In the genomic region with DNA sequence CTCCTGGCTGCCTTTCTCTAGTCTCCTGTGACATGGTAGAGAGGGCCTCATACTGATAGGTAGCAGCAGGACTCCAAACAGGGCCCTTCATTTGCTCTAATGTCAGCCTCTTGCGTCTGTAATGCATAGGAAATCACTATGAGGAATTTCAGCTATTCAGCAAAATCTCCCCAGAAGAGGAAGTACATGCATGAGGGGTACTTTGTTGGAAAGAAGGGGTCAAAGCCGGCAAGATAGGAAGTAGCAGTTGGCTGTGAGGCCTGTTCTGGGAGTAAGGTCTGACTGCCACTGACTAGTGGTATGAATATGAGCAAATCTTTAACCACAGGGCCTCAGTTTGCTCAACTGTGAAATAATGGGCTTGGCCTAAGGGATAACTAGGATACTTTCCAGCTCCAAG, we compare ENCODE assay signal across 13 cellular contexts.
DNase-seq lines count a peak whose midpoint lies in the region; ATAC-seq and TF ChIP-seq lines count a peak whose summit lies in the region.
"Had no signal": no experiment of that assay in that cellular context is flagged by ENCODE, and none has a peak within 500 bp of the region (broad histone marks: within the 10 kb centered on the region; RNA-seq: fewer than 3 reads in every experiment).

No MANE protein-coding gene starts in this region.

- no peaks in the 10 kb centered on the region for H3F3A ChIP-seq in GM23338 (replicated peaks; ENCODE audit: low read depth)

- peaks cover 2% of the 10 kb centered on the region for H3K27me3 Mint-ChIP-seq in GM23338 (ENCODE audit: insufficient read depth, low read depth, poor library complexity)
- no peaks in the 10 kb centered on the region for H3K27me3 Mint-ChIP-seq in dendritic cell treated with granulocyte-macrophage colony-stimulating factor and Interleukin-4, amounts not matched to agents 40 ng/mL and 50 ng/mL, for 4 days
- H3K27me3 Mint-ChIP-seq in osteocyte (ENCODE audit: unreplicated experiment): no peaks in the 10 kb centered on the region
- H3K27me3 Mint-ChIP-seq: CD4-positive, alpha-beta memory T cell had no signal

- H3K9me3 ChIP-seq in testis: no peaks in the 10 kb centered on the region
- H3K9me3 ChIP-seq: adrenal gland, tibial artery had no signal

- in situ Hi-C loops in KBM-7 (cut with MboI; ENCODE audit: low pct_unique_long_range_greater_than_20kb, low sequenced_read_pairs): no loop called here

- H2AFZ ChIP-seq in GM23338: no peak overlapping the region

- H3K27me3 ChIP-seq in GM23338 (ENCODE audit: insufficient read depth): no peaks in the 10 kb centered on the region
- H3K27me3 ChIP-seq in testis: no peaks in the 10 kb centered on the region
- H3K27me3 ChIP-seq: adrenal gland, spleen, tibial artery had no signal

- H3K9me3 Mint-ChIP-seq in GM23338: no peaks in the 10 kb centered on the region
- H3K9me3 Mint-ChIP-seq in dendritic cell treated with granulocyte-macrophage colony-stimulating factor and Interleukin-4, amounts not matched to agents 40 ng/mL and 50 ng/mL, for 4 days: no peaks in the 10 kb centered on the region
- H3K9me3 Mint-ChIP-seq in osteocyte (ENCODE audit: unreplicated experiment): no peaks in the 10 kb centered on the region

- H3K4me1 Mint-ChIP-seq in GM23338: peaks cover 11% of the 10 kb centered on the region; the same call in 2 of the 3 replicates
- peaks cover 25% of the 10 kb centered on the region for H3K4me1 Mint-ChIP-seq in dendritic cell treated with granulocyte-macrophage colony-stimulating factor and Interleukin-4, amounts not matched to agents 40 ng/mL and 50 ng/mL, for 4 days (ENCODE audit: low read depth)
- H3K4me1 Mint-ChIP-seq in osteocyte (ENCODE audit: unreplicated experiment): peaks cover 20% of the 10 kb centered on the region

- no peaks in the 10 kb centered on the region for H4K20me1 ChIP-seq in GM23338 (replicated peaks; ENCODE audit: insufficient read depth)

- H3K4me3 ChIP-seq in GM23338 (no peak overlapping the region), testis (no peak overlapping the region)
- H3K4me3 ChIP-seq: adrenal gland, spleen, tibial artery had no signal

- H3K4me3 Mint-ChIP-seq in GM23338 (no peak overlapping the region), osteocyte (ENCODE audit: unreplicated experiment) (no peak overlapping the region)
- H3K4me3 Mint-ChIP-seq in dendritic cell treated with granulocyte-macrophage colony-stimulating factor and Interleukin-4, amounts not matched to agents 40 ng/mL and 50 ng/mL, for 4 days: no peak overlapping the region
- H3K4me3 Mint-ChIP-seq: CD4-positive, alpha-beta memory T cell had no signal

- intact Hi-C loops in dendritic cell treated with granulocyte-macrophage colony-stimulating factor and Interleukin-4, amounts not matched to agents 40 ng/mL and 50 ng/mL, for 4 days (cut with micrococcal nuclease): no loop called here
- intact Hi-C loops in testis (cut with DNase I; ENCODE audit: low total_unique reads): no loop called here

- no peak overlapping the region for H3K4me2 ChIP-seq in GM23338

- no peak for TF ChIP-seq POLR2A in testis (IDR thresholded peaks at IDR 0.05)

- peak overlapping the region; percentile 72 for H3K27ac Mint-ChIP-seq in GM23338
- peak overlapping the region; percentile 78 for H3K27ac Mint-ChIP-seq in dendritic cell treated with granulocyte-macrophage colony-stimulating factor and Interleukin-4, amounts not matched to agents 40 ng/mL and 50 ng/mL, for 4 days
- peak overlapping the region; percentile 13 for H3K27ac Mint-ChIP-seq in osteocyte (ENCODE audit: unreplicated experiment)

- H3K27ac ChIP-seq in GM23338 (ENCODE audit: low read depth) (no peak overlapping the region), testis (no peak overlapping the region)
- H3K27ac ChIP-seq: adrenal gland, tibial artery had no signal

- H3K79me2 ChIP-seq in GM23338 (replicated peaks; ENCODE audit: insufficient read depth): no peaks in the 10 kb centered on the region

- 60 to 73% methylated on average over 2 of the region's 2 CpGs for WGBS in testis, 2 donors

- H3K4me1 ChIP-seq in GM23338 (ENCODE audit: insufficient read depth) (peaks cover 7% of the 10 kb centered on the region; the same call in 1 of the 2 replicates), testis (peaks cover 11% of the 10 kb centered on the region)

- ATAC-seq in GM23338: peak; percentile 82
- no peak for ATAC-seq in HG03159 (IDR thresholded peaks at IDR 0.05; ENCODE audit: unreplicated experiment)

- DNase-seq in GM23338 (ENCODE audit: low spot score) (peak; percentile 32), KBM-7 (peak; percentile 65), osteocyte (ENCODE audit: extremely low spot score, unreplicated experiment) (no peak), dedifferentiated amniotic fluid mesenchymal stem cell (ENCODE audit: extremely low spot score) (no peak), testis (no peak)
- DNase-seq: activated T-cell treated with anti-CD3 and anti-CD28 coated beads, Interleukin-2, amount 50 U/mL, for 48 hours; adrenal gland; CD4-positive, alpha-beta memory T cell; NCI-H2029 treated with DMSO at 0.1 percent for 48 hours; spleen; tibial artery had no signal

- H3K9me2 ChIP-seq in GM23338 (ENCODE audit: insufficient read depth): no peaks in the 10 kb centered on the region; the same call in 1 of the 2 replicates

- H3K36me3 ChIP-seq in GM23338 (ENCODE audit: insufficient read depth) (no peaks in the 10 kb centered on the region), testis (ENCODE audit: low read depth, missing control alignments) (no peaks in the 10 kb centered on the region)
- H3K36me3 ChIP-seq: adrenal gland, spleen, tibial artery had no signal

- TF ChIP-seq CTCF in GM23338 (conservative IDR thresholded peaks at IDR 0.05; ENCODE audit: low read depth in 2 of 2) (no peak), osteocyte (IDR thresholded peaks at IDR 0.05) (no peak), testis (IDR thresholded peaks at IDR 0.05) (no peak)

- H3K36me3 Mint-ChIP-seq in GM23338 (ENCODE audit: low read depth): no peaks in the 10 kb centered on the region
- peaks cover 48% of the 10 kb centered on the region for H3K36me3 Mint-ChIP-seq in dendritic cell treated with granulocyte-macrophage colony-stimulating factor and Interleukin-4, amounts not matched to agents 40 ng/mL and 50 ng/mL, for 4 days (ENCODE audit: low read depth)
- peaks cover 4% of the 10 kb centered on the region for H3K36me3 Mint-ChIP-seq in osteocyte (ENCODE audit: unreplicated experiment)

TF ChIP-seq in GM23338, 12 proteins besides CTCF, POLR2A, EP300 and RAD21 (continues in another document):
- TF ChIP-seq EZH2phosphoT487 (IDR thresholded peaks at IDR 0.05; ENCODE audit: unreplicated experiment): no peak
- TF ChIP-seq STAT1 (IDR thresholded peaks at IDR 0.05; ENCODE audit: unreplicated experiment): no peak
- no peak for TF ChIP-seq JUNB (IDR thresholded peaks at IDR 0.05; ENCODE audit: unreplicated experiment)
- TF ChIP-seq NANOG (IDR thresholded peaks at IDR 0.05; ENCODE audit: borderline replicate concordance): no peak
- no peak for TF ChIP-seq EZH2 (IDR thresholded peaks at IDR 0.05; ENCODE audit: low read depth, unreplicated experiment)
- TF ChIP-seq POLR2AphosphoS5 (IDR thresholded peaks at IDR 0.05; ENCODE audit: low read depth): no peak
- TF ChIP-seq ZNF331 (CRISPR knock-in tag; IDR thresholded peaks at IDR 0.05; ENCODE audit: low read depth): no peak

Comparison
In these comparisons a context has a peak if more than half of its experiments do, and no peak if none do; other contexts are left out.
1. DNase-seq: peak in GM23338 (single experiment) and KBM-7 (single experiment); none in osteocyte (single experiment), dedifferentiated amniotic fluid mesenchymal stem cell (single experiment) and testis (single experiment).
2. H3K27ac Mint-ChIP-seq: peak in every context shown above with its lines; median percentile 78 in dendritic cell treated with granulocyte-macrophage colony-stimulating factor and Interleukin-4, amounts not matched to agents 40 ng/mL and 50 ng/mL, for 4 days; 72 in GM23338; 13 in osteocyte.